ENCODE assay signal across 6 cellular contexts in the genomic region with DNA sequence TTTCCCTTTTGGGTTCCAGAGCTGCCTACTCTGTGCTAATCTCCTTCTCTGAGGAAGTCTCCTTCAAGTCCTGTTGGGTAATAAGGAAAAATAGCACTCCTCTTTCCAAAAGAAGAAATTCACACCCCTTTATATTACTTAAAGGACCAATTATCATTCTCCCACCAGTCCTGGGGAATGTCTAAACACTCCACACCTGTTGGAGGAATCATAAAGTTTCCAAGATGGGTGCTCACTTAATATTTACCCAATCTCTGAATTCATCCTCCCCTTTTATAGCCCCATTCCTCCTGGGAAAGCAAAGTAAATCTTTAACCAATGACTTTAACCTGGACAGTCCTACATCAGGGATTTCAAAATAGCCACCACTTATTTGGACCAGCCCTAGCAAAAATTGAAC.
"Had no signal": no experiment of that assay in that cellular context is flagged by ENCODE, and none has a peak within 500 bp of the region (broad histone marks: within the 10 kb centered on the region; RNA-seq: fewer than 3 reads in every experiment).

No MANE protein-coding gene starts in this region.

- ATAC-seq: K562 had no signal

- H3K4me3 ChIP-seq: GM23248, K562 had no signal

- DNase-seq: GM23248, GOT3, H9, HCEC 1CT, IMR-90 had no signal
